Comparison of ENCODE assay signal across 11 cellular contexts in genomic region chr19:36668646-36669045, GRCh38. TPM values are rescaled to one million over a fixed set of nuclear protein-coding genes. Genes with fewer than 3 reads are reported as not detected.
DNase-seq lines count a peak whose midpoint lies in the region; ATAC-seq, FAIRE-seq and TF ChIP-seq lines count a peak whose summit lies in the region.
"Had no signal": no experiment of that assay in that cellular context is flagged by ENCODE, and none has a peak within 500 bp of the region (broad histone marks: within the 10 kb centered on the region; RNA-seq: fewer than 3 reads in every experiment).

No MANE protein-coding gene starts in this region.

- TF ChIP-seq POLR2A in vagina (IDR thresholded peaks at IDR 0.05): no peak

- peaks cover 15% of the 10 kb centered on the region; the same call in 1 of the 2 replicates for H3K4me1 ChIP-seq in BLaER1
- H3K4me1 ChIP-seq in naive thymus-derived CD4-positive, alpha-beta T cell (ENCODE audit: control insufficient read depth in 2 of 2, insufficient read depth in 2 of 2, low read length in 2 of 2): peaks cover 0 to 10% of the 10 kb centered on the region in 2 donors
- H3K4me1 ChIP-seq in vagina: peaks cover 16% of the 10 kb centered on the region

- H3K27ac Mint-ChIP-seq in activated naive CD8-positive, alpha-beta T cell: no peak overlapping the region
- peak overlapping the region in 2 of 9 donors; percentile 46 to 67 for H3K27ac Mint-ChIP-seq in naive thymus-derived CD4-positive, alpha-beta T cell

- CTCF ChIA-PET in naive thymus-derived CD4-positive, alpha-beta T cell (lab: Charles Lee): no interaction called here

- H3K9me3 ChIP-seq in BLaER1: peaks cover 94% of the 10 kb centered on the region
- peaks cover 0 to 67% (median 10%) of the 10 kb centered on the region in 3 experiments for H3K9me3 ChIP-seq in naive thymus-derived CD4-positive, alpha-beta T cell (ENCODE audit: control insufficient read depth in 2 of 3, low read length in 3 of 3)
- peaks cover 30% of the 10 kb centered on the region for H3K9me3 ChIP-seq in vagina

- no peaks in the 10 kb centered on the region for H3K27me3 ChIP-seq in BLaER1
- H3K27me3 ChIP-seq in naive thymus-derived CD4-positive, alpha-beta T cell (ENCODE audit: control insufficient read depth in 2 of 2, insufficient read depth in 2 of 2, low read length in 2 of 2): no peaks in the 10 kb centered on the region
- no peaks in the 10 kb centered on the region for H3K27me3 ChIP-seq in vagina

- H3K4me3 Mint-ChIP-seq in activated naive CD8-positive, alpha-beta T cell: peak overlapping the region; percentile 53
- H3K4me3 Mint-ChIP-seq in naive thymus-derived CD4-positive, alpha-beta T cell: peak overlapping the region; percentile 26 to 100 (median 58)

- no peak overlapping the region for H3K9ac ChIP-seq in BLaER1

- DNase-seq in D721Med (ENCODE audit: insufficient read length, low spot score) (no peak), vagina (ENCODE audit: extremely low spot score in 2 of 2) (no peak), ureter (ENCODE audit: low spot score) (no peak)
- no peak for DNase-seq in naive thymus-derived CD4-positive, alpha-beta T cell
- DNase-seq: activated CD4-positive, alpha-beta T cell treated with anti-CD3 and anti-CD28 coated beads, Interleukin-2, amount 50 U/mL, for 4 hours; effector CD4-positive, alpha-beta T cell; foreskin fibroblast had no signal

- no peaks in the 10 kb centered on the region for H4K20me1 ChIP-seq in BLaER1

- peaks cover 31% of the 10 kb centered on the region for H3K9me3 Mint-ChIP-seq in activated naive CD8-positive, alpha-beta T cell (ENCODE audit: low read depth)
- peaks cover 11 to 91% (median 65%) of the 10 kb centered on the region in 11 donors for H3K9me3 Mint-ChIP-seq in naive thymus-derived CD4-positive, alpha-beta T cell

- H3K36me3 Mint-ChIP-seq in activated naive CD8-positive, alpha-beta T cell: peaks cover 60% of the 10 kb centered on the region
- H3K36me3 Mint-ChIP-seq in naive thymus-derived CD4-positive, alpha-beta T cell: peaks cover 35 to 81% (median 72%) of the 10 kb centered on the region in 5 donors

- ATAC-seq in naive thymus-derived CD4-positive, alpha-beta T cell: no peak
- no peak for ATAC-seq in HG03139 (IDR thresholded peaks at IDR 0.05; ENCODE audit: unreplicated experiment)

- intact Hi-C loops in naive thymus-derived CD4-positive, alpha-beta T cell (cut with micrococcal nuclease): loop anchor here (5.0 to 10.0 kb wide), 4 partner anchors 184 to 706 kb away; partner anchors contain the start of genes ZNF345 (in 1 of the 2), ZNF527 (in 1 of the 2), ZNF585A (in 1 of the 2) and ZNF585B (in 1 of the 2)
- intact Hi-C loops in vagina (cut with DNase I): no loop called here

- TF ChIP-seq CTCF in D721Med (IDR thresholded peaks at IDR 0.05; ENCODE audit: insufficient read depth, missing control alignments) (no peak), vagina (IDR thresholded peaks at IDR 0.05) (no peak)

- H3K27ac ChIP-seq in BLaER1 (no peak overlapping the region), vagina (no peak overlapping the region)
- H3K27ac ChIP-seq in naive thymus-derived CD4-positive, alpha-beta T cell (ENCODE audit: low read depth, low read length): no peak overlapping the region

- no peaks in the 10 kb centered on the region for H3K27me3 Mint-ChIP-seq in activated naive CD8-positive, alpha-beta T cell
- no peaks in the 10 kb centered on the region for H3K27me3 Mint-ChIP-seq in naive thymus-derived CD4-positive, alpha-beta T cell

- no peak overlapping the region for H3K4me2 ChIP-seq in BLaER1

- peak; percentile 53 for FAIRE-seq in D721Med (lab: Jason Lieb, UNC)
- FAIRE-seq: HTR-8/SVneo had no signal

- H3K36me3 ChIP-seq in BLaER1 (peaks cover 73% of the 10 kb centered on the region), vagina (peaks cover 0 to 35% of the 10 kb centered on the region in 2 donors)
- peaks cover 0 to 42% (median 0%) of the 10 kb centered on the region in 3 experiments for H3K36me3 ChIP-seq in naive thymus-derived CD4-positive, alpha-beta T cell (ENCODE audit: control insufficient read depth in 2 of 3, insufficient read depth in 3 of 3, low read length in 3 of 3)

- H3K4me1 Mint-ChIP-seq in activated naive CD8-positive, alpha-beta T cell (ENCODE audit: low read depth): peaks cover 35% of the 10 kb centered on the region
- peaks cover 17 to 42% (median 35%) of the 10 kb centered on the region in 7 donors for H3K4me1 Mint-ChIP-seq in naive thymus-derived CD4-positive, alpha-beta T cell

- POLR2A ChIA-PET in naive thymus-derived CD4-positive, alpha-beta T cell (lab: Charles Lee): interaction anchor here (0.5 kb wide), 1 partner anchor 212 kb away, joined by 3 read pairs; no protein-coding TSS in a partner anchor

- 0 out of 2 replicates have a peak overlapping the region, but pooled peaks have one; percentile 22 for H3K4me3 ChIP-seq in BLaER1
- no peak overlapping the region for H3K4me3 ChIP-seq in naive thymus-derived CD4-positive, alpha-beta T cell (ENCODE audit: low read length)
- H3K4me3 ChIP-seq in vagina: no peak overlapping the region

RNA-seq across cellular contexts. Expression of gene ZNF461, which starts 2.0 kb away (rescaled TPM):
- 10 to 100 TPM in 3 of 5 experiments, 1 to 10 TPM in 2; 6.1 to 17.6 (median 10.9) TPM for total RNA-seq in naive thymus-derived CD4-positive, alpha-beta T cell
- 1 to 10 TPM; 4.0 to 4.6 TPM for polyA plus RNA-seq in naive thymus-derived CD4-positive, alpha-beta T cell
- total RNA-seq in vagina (8.8 TPM), ureter (16.2 TPM)

RNA-seq across cellular contexts. Expression of gene ZNF567, which starts 18.8 kb away (rescaled TPM):
- total RNA-seq in naive thymus-derived CD4-positive, alpha-beta T cell: 10 to 100 TPM in 2 of 5 experiments, 1 to 10 TPM in 3; 7.0 to 18.3 (median 9.3) TPM
- 10 to 100 TPM in 1 of 2 donors, 1 to 10 TPM in 1; 9.5 to 10.9 TPM for polyA plus RNA-seq in naive thymus-derived CD4-positive, alpha-beta T cell
- total RNA-seq in vagina: 8.3 TPM
- 10.3 TPM for total RNA-seq in ureter
